In genomic region chr6:155311076-155311475, GRCh38 we compare ENCODE assay signal across 17 cellular contexts. TPM values are rescaled to one million over a fixed set of nuclear protein-coding genes. Genes with fewer than 3 reads are reported as not detected.
A peak's percentile ranks its signal among the peaks of the same experiment; 100 is the strongest.
DNase-seq lines count a peak whose midpoint lies in the region; ATAC-seq and TF ChIP-seq lines count a peak whose summit lies in the region.
"Had no signal": no experiment of that assay in that cellular context is flagged by ENCODE, and none has a peak within 500 bp of the region (broad histone marks: within the 10 kb centered on the region; RNA-seq: fewer than 3 reads in every experiment).

No MANE protein-coding gene starts in this region.

- H3K27ac Mint-ChIP-seq in CD8-positive, alpha-beta T cell = no peak overlapping the region
- H3K27ac Mint-ChIP-seq: activated CD8-positive, alpha-beta T cell treated with anti-CD3 and anti-CD28 coated beads, Interleukin-2, amount 10 ng/mL, durations not matched to agents 7 days and 5 days; type B pancreatic cell had no signal

- peaks cover 30% of the 10 kb centered on the region for H3K4me1 ChIP-seq in Loucy (ENCODE audit: insufficient read depth, low read length, poor library complexity, severe bottlenecking)
- H3K4me1 ChIP-seq in CD8-positive, alpha-beta T cell (ENCODE audit: insufficient read depth, low read length) = peaks cover 9% of the 10 kb centered on the region

- no peaks in the 10 kb centered on the region for H3K27me3 ChIP-seq in Loucy (ENCODE audit: insufficient read depth, low read length, poor library complexity, severe bottlenecking)
- H3K27me3 ChIP-seq in CD8-positive, alpha-beta T cell (ENCODE audit: insufficient read depth, low read length) = no peaks in the 10 kb centered on the region

- H3K79me2 ChIP-seq in Loucy (ENCODE audit: insufficient read depth, low read length) = peaks cover 24% of the 10 kb centered on the region

- DNase-seq in NCI-H146 (lab: John Stamatoyannopoulos, UW) (peak; percentile 20), NCI-H146 treated with DMSO at 0.1 percent for 48 hours (lab: John Stamatoyannopoulos, UW; ENCODE audit: unreplicated experiment) (no peak), lung microvascular endothelial cell (ENCODE audit: low read depth in 2 of 2) (peak; percentile 57 to 87)
- no peak for DNase-seq in CD8-positive, alpha-beta T cell
- no peak for DNase-seq in activated naive CD4-positive, alpha-beta T cell treated with Interleukin-2 at 50 U/mL for 16 hours
- DNase-seq: 8988T; activated CD8-positive, alpha-beta T cell treated with anti-CD3 and anti-CD28 coated beads, Interleukin-2, amount 10 ng/mL, durations not matched to agents 7 days and 5 days; aorta; CD4-positive, alpha-beta memory T cell; posterior cingulate gyrus; stimulated activated naive CD4-positive, alpha-beta T cell treated with Interleukin-2 at 50 U/mL for 16 hours had no signal

- H3K9ac ChIP-seq in Loucy (ENCODE audit: low read depth, low read length, poor library complexity, severe bottlenecking) = peak overlapping the region; percentile 47

- POLR2A ChIA-PET in CD8-positive, alpha-beta T cell (lab: Charles Lee) = no interaction called here

- CTCF ChIA-PET in CD8-positive, alpha-beta T cell (lab: Charles Lee) = no interaction called here

- H3K27ac ChIP-seq in VCaP = peak overlapping the region; percentile 57
- no peak overlapping the region for H3K27ac ChIP-seq in CD8-positive, alpha-beta T cell (ENCODE audit: low read depth, low read length)

- no peaks in the 10 kb centered on the region for H3K9me3 ChIP-seq in Loucy (ENCODE audit: insufficient read depth, low read depth, low read length)
- no peaks in the 10 kb centered on the region for H3K9me3 ChIP-seq in CD8-positive, alpha-beta T cell (ENCODE audit: low read length)

- H3K27me3 Mint-ChIP-seq in CD8-positive, alpha-beta T cell (ENCODE audit: low read depth) = no peaks in the 10 kb centered on the region
- H3K27me3 Mint-ChIP-seq: CD4-positive, alpha-beta memory T cell; dendritic cell treated with granulocyte-macrophage colony-stimulating factor and Interleukin-4, amounts not matched to agents 40 ng/mL and 50 ng/mL, for 4 days; type B pancreatic cell had no signal

- no peaks in the 10 kb centered on the region for H3K9me2 ChIP-seq in Loucy (replicated peaks; ENCODE audit: low read depth, low read length)

- intact Hi-C loops in CD8-positive, alpha-beta T cell (cut with DNase I, micrococcal nuclease) = loop anchor here (5.0 to 10.0 kb wide), 4 partner anchors 579 to 1466 kb away; partner anchors contain the start of genes ARID1B (in 1 of the 2) and SCAF8 (in 1 of the 2)

- peaks cover 3% of the 10 kb centered on the region; the same call in 1 of the 2 replicates for H3K36me3 ChIP-seq in Loucy (ENCODE audit: insufficient read depth, low read length)
- peaks cover 8% of the 10 kb centered on the region for H3K36me3 ChIP-seq in CD8-positive, alpha-beta T cell (ENCODE audit: insufficient read depth, low read length)

- H2AFZ ChIP-seq in Loucy (ENCODE audit: low read length) = no peak overlapping the region

- H3K4me2 ChIP-seq in Loucy (ENCODE audit: low read depth, low read length, poor library complexity, severe bottlenecking) = peak overlapping the region; percentile 95

- no peaks in the 10 kb centered on the region for H3K9me3 Mint-ChIP-seq in CD8-positive, alpha-beta T cell
- H3K9me3 Mint-ChIP-seq: dendritic cell treated with granulocyte-macrophage colony-stimulating factor and Interleukin-4, amounts not matched to agents 40 ng/mL and 50 ng/mL, for 4 days; type B pancreatic cell had no signal

- no peak overlapping the region for H3K4me3 Mint-ChIP-seq in CD8-positive, alpha-beta T cell
- H3K4me3 Mint-ChIP-seq: activated CD8-positive, alpha-beta T cell treated with anti-CD3 and anti-CD28 coated beads, Interleukin-2, amount 10 ng/mL, durations not matched to agents 7 days and 5 days; dendritic cell treated with granulocyte-macrophage colony-stimulating factor and Interleukin-4, amounts not matched to agents 40 ng/mL and 50 ng/mL, for 4 days; type B pancreatic cell had no signal

- H3F3A ChIP-seq in Loucy (ENCODE audit: low read depth) = no peaks in the 10 kb centered on the region

- H3K36me3 Mint-ChIP-seq in CD8-positive, alpha-beta T cell = peaks cover 55% of the 10 kb centered on the region

- H3K4me1 Mint-ChIP-seq in CD8-positive, alpha-beta T cell (ENCODE audit: low read depth) = peaks cover 52% of the 10 kb centered on the region

- no peak for ATAC-seq in HG03342 (IDR thresholded peaks at IDR 0.05; ENCODE audit: unreplicated experiment)
- no peak for ATAC-seq in CD8-positive, alpha-beta T cell
- ATAC-seq: activated CD8-positive, alpha-beta T cell treated with anti-CD3 and anti-CD28 coated beads, Interleukin-2, amount 10 ng/mL, durations not matched to agents 7 days and 5 days; left lobe of liver had no signal

- H3K4me3 ChIP-seq in Loucy (ENCODE audit: low read length, poor library complexity, severe bottlenecking) = no peak overlapping the region
- H3K4me3 ChIP-seq in CD8-positive, alpha-beta T cell (ENCODE audit: low read depth, low read length) = no peak overlapping the region

- peaks cover 3% of the 10 kb centered on the region for H4K20me1 ChIP-seq in Loucy (ENCODE audit: insufficient read depth, low read length, poor library complexity, severe bottlenecking)

- TF ChIP-seq CTCF in Loucy (conservative IDR thresholded peaks at IDR 0.05; ENCODE audit: low read length) = no peak
- TF ChIP-seq CTCF in VCaP (conservative IDR thresholded peaks at IDR 0.05) = no peak
- TF ChIP-seq CTCF in CD8-positive, alpha-beta T cell (IDR thresholded peaks at IDR 0.05) = no peak

RNA-seq across cellular contexts. Expression of gene TFB1M, which starts 3.2 kb away (rescaled TPM):
- total RNA-seq in lung microvascular endothelial cell = 9.6 and 11.7 TPM in 2 replicates
- total RNA-seq in CD8-positive, alpha-beta T cell = 1 to 10 TPM; 6.3 to 7.9 TPM

RNA-seq across cellular contexts. Expression of gene CLDN20, which starts 47.3 kb away (rescaled TPM):
- not detected in 2 replicates for total RNA-seq in lung microvascular endothelial cell
- total RNA-seq in CD8-positive, alpha-beta T cell = not detected
- total RNA-seq: activated CD8-positive, alpha-beta T cell treated with anti-CD3 and anti-CD28 coated beads, Interleukin-2, amount 10 ng/mL, durations not matched to agents 7 days and 5 days; aorta; CD4-positive, alpha-beta memory T cell; left lobe of liver had no signal

Comparison
In these comparisons a context has a peak if more than half of its experiments do, and no peak if none do; other contexts are left out.
1. DNase-seq: peak in NCI-H146 (single experiment) and lung microvascular endothelial cell (2 of 2); none in NCI-H146 treated with DMSO at 0.1 percent for 48 hours (single experiment), CD8-positive, alpha-beta T cell (0 of 7) and activated naive CD4-positive, alpha-beta T cell treated with Interleukin-2 at 50 U/mL for 16 hours (single experiment).